In genomic region chr5:14676320-14676719, GRCh38 we compare ENCODE assay signal across 8 cellular contexts. TPM values are rescaled to one million over a fixed set of nuclear protein-coding genes. Genes with fewer than 3 reads are reported as not detected.
A peak's percentile ranks its signal among the peaks of the same experiment; 100 is the strongest.
DNase-seq lines count a peak whose midpoint lies in the region; ATAC-seq and TF ChIP-seq lines count a peak whose summit lies in the region.

No MANE protein-coding gene starts in this region.

- TF ChIP-seq CTCF in vagina (IDR thresholded peaks at IDR 0.05) = no peak

- peaks cover 67% of the 10 kb centered on the region for H3K36me3 Mint-ChIP-seq in activated T-helper 2 cell treated with anti-CD3 and anti-CD28 coated beads, Interferon-gamma antibody, Interleukin-2, Interleukin-4, amounts not matched to agents 10 μg/mL and 5 μg/mL and 100 μg/mL, durations not matched to agents 14 hours and 24 hours and 36 hours (ENCODE audit: low read depth)

- no peaks in the 10 kb centered on the region for H3K9me3 ChIP-seq in vagina

- peaks cover 61% of the 10 kb centered on the region for H3K4me1 Mint-ChIP-seq in activated T-helper 2 cell treated with anti-CD3 and anti-CD28 coated beads, Interferon-gamma antibody, Interleukin-2, Interleukin-4, amounts not matched to agents 10 μg/mL and 5 μg/mL and 100 μg/mL, durations not matched to agents 14 hours and 24 hours and 36 hours (ENCODE audit: low read depth)

- H3K36me3 ChIP-seq in vagina = peaks cover 0 to 14% of the 10 kb centered on the region in 2 donors

- H3K4me1 ChIP-seq in vagina = peaks cover 43% of the 10 kb centered on the region

- H3K27me3 Mint-ChIP-seq in activated T-helper 2 cell treated with anti-CD3 and anti-CD28 coated beads, Interferon-gamma antibody, Interleukin-2, Interleukin-4, amounts not matched to agents 10 μg/mL and 5 μg/mL and 100 μg/mL, durations not matched to agents 14 hours and 24 hours and 36 hours (ENCODE audit: low read depth) = no peaks in the 10 kb centered on the region

- H3K4me3 Mint-ChIP-seq in activated T-helper 2 cell treated with anti-CD3 and anti-CD28 coated beads, Interferon-gamma antibody, Interleukin-2, Interleukin-4, amounts not matched to agents 10 μg/mL and 5 μg/mL and 100 μg/mL, durations not matched to agents 14 hours and 24 hours and 36 hours (ENCODE audit: low read depth) = peak overlapping the region; percentile 42

- TF ChIP-seq POLR2A in vagina (IDR thresholded peaks at IDR 0.05) = no peak

- no peak overlapping the region for H3K27ac ChIP-seq in vagina

- no peaks in the 10 kb centered on the region for H3K9me3 Mint-ChIP-seq in activated T-helper 2 cell treated with anti-CD3 and anti-CD28 coated beads, Interferon-gamma antibody, Interleukin-2, Interleukin-4, amounts not matched to agents 10 μg/mL and 5 μg/mL and 100 μg/mL, durations not matched to agents 14 hours and 24 hours and 36 hours

- H3K27me3 ChIP-seq in vagina = no peaks in the 10 kb centered on the region

- peak overlapping the region; percentile 88 for H3K27ac Mint-ChIP-seq in activated T-helper 2 cell treated with anti-CD3 and anti-CD28 coated beads, Interferon-gamma antibody, Interleukin-2, Interleukin-4, amounts not matched to agents 10 μg/mL and 5 μg/mL and 100 μg/mL, durations not matched to agents 14 hours and 24 hours and 36 hours

- peak; percentile 43 for ATAC-seq in GM21447 (IDR thresholded peaks at IDR 0.05; ENCODE audit: unreplicated experiment)
- ATAC-seq in HG03575 (IDR thresholded peaks at IDR 0.05; ENCODE audit: extremely low read depth, insufficient number of reproducible peaks, low FRiP score, unreplicated experiment) = peak; percentile 15
- ATAC-seq in left lobe of liver = peak; percentile 58
- ATAC-seq in GM18520 (IDR thresholded peaks at IDR 0.05; ENCODE audit: unreplicated experiment) = no peak

- H3K4me3 ChIP-seq in vagina = no peak overlapping the region

- DNase-seq in EH (ENCODE audit: low read depth) = peak; percentile 22
- no peak for DNase-seq in activated T-helper 2 cell treated with anti-CD3 and anti-CD28 coated beads, Interferon-gamma antibody, Interleukin-2, Interleukin-4, amounts not matched to agents 10 μg/mL and 5 μg/mL and 100 μg/mL, durations not matched to agents 14 hours and 24 hours and 36 hours (ENCODE audit: low spot score)
- no peak for DNase-seq in left lobe of liver (ENCODE audit: low spot score)
- no peak for DNase-seq in vagina (ENCODE audit: extremely low spot score in 2 of 2)
- DNase-seq in COR-L47 (lab: John Stamatoyannopoulos, UW) = no peak

- intact Hi-C loops in activated T-helper 2 cell treated with anti-CD3 and anti-CD28 coated beads, Interferon-gamma antibody, Interleukin-2, Interleukin-4, amounts not matched to agents 10 μg/mL and 5 μg/mL and 100 μg/mL, durations not matched to agents 14 hours and 24 hours and 36 hours (cut with micrococcal nuclease) = no loop called here
- intact Hi-C loops in vagina (cut with DNase I) = no loop called here

RNA-seq across cellular contexts. Expression of gene OTULIN, which starts 11.8 kb away (rescaled TPM):
- total RNA-seq in activated T-helper 2 cell treated with anti-CD3 and anti-CD28 coated beads, Interferon-gamma antibody, Interleukin-2, Interleukin-4, amounts not matched to agents 10 μg/mL and 5 μg/mL and 100 μg/mL, durations not matched to agents 14 hours and 24 hours and 36 hours = 59.4 and 62.1 TPM in 2 replicates
- total RNA-seq in left lobe of liver (32.1 TPM), vagina (34.1 TPM)
